Comparison of ENCODE assay signal across 20 cellular contexts in the genomic region with DNA sequence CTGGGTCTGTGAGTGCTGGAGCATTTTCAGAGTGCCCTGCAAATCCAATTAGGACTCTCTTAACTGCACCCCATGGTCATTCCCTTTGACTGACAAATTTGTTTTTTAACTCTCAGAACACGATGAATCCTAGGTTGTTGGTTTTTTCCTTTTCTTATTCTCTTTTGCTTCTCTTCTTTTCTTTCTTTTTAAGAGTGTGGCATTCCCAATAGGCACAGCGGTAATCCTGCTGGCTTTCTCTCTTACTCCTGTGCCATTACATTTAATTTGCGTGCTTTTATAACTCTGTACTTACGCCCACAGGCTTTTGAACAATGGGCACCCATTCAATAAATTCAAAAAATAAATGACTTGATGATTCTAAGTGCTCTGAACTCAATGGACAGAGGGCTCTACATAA.
"Had no signal": no experiment of that assay in that cellular context is flagged by ENCODE, and none has a peak within 500 bp of the region (broad histone marks: within the 10 kb centered on the region; RNA-seq: fewer than 3 reads in every experiment).

No MANE protein-coding gene starts in this region.

- H3K27me3 ChIP-seq: colonic mucosa, tibial nerve, vagina had no signal

- H3K4me3 ChIP-seq: colonic mucosa, mucosa of descending colon, tibial nerve, vagina had no signal

- H3K9me3 Mint-ChIP-seq: activated naive CD8-positive, alpha-beta T cell treated with anti-CD3 and anti-CD28 coated beads, Interleukin-2, amount 10 ng/mL, durations not matched to agents 7 days and 5 days; brain; naive thymus-derived CD4-positive, alpha-beta T cell had no signal

- H3K4me1 ChIP-seq: colonic mucosa, vagina had no signal

- DNase-seq: activated CD4-positive, alpha-beta T cell treated with anti-CD3 and anti-CD28 coated beads, Interleukin-2, amount 50 U/mL, for 1 hour; activated CD8-positive, alpha-beta memory T cell treated with anti-CD3 and anti-CD28 coated beads for 24 hours; activated naive CD4-positive, alpha-beta T cell; activated naive CD8-positive, alpha-beta T cell treated with anti-CD3 and anti-CD28 coated beads, Interleukin-2, amount 10 ng/mL, durations not matched to agents 7 days and 5 days; central memory CD4-positive, alpha-beta T cell; colonic mucosa; islet precursor cell; mammary epithelial cell; mucosa of descending colon; naive thymus-derived CD4-positive, alpha-beta T cell; nucleus accumbens; stimulated activated CD4-positive, alpha-beta T cell treated with anti-CD3 and anti-CD28 coated beads, Interleukin-15, amount 100 ng/mL, for 24 hours; stimulated activated CD4-positive, alpha-beta T cell treated with anti-CD3 and anti-CD28 coated beads, Interleukin-4, amount 100 ng/mL, for 1 hour; stimulated activated naive CD4-positive, alpha-beta T cell; substantia nigra had no signal

- H3K36me3 ChIP-seq: colonic mucosa, tibial nerve, vagina had no signal

- H3K9me3 ChIP-seq: colonic mucosa, mucosa of descending colon, tibial nerve, vagina had no signal

- H3K4me1 Mint-ChIP-seq: naive thymus-derived CD4-positive, alpha-beta T cell had no signal

- H3K27ac Mint-ChIP-seq: activated naive CD8-positive, alpha-beta T cell treated with anti-CD3 and anti-CD28 coated beads, Interleukin-2, amount 10 ng/mL, durations not matched to agents 7 days and 5 days; naive thymus-derived CD4-positive, alpha-beta T cell had no signal

- ATAC-seq: esophagus mucosa; left lobe of liver; mucosa of descending colon; naive thymus-derived CD4-positive, alpha-beta T cell had no signal

- H3K27ac ChIP-seq: colonic mucosa, tibial nerve, vagina had no signal

- H3K27me3 Mint-ChIP-seq: activated naive CD8-positive, alpha-beta T cell treated with anti-CD3 and anti-CD28 coated beads, Interleukin-2, amount 10 ng/mL, durations not matched to agents 7 days and 5 days; brain; naive thymus-derived CD4-positive, alpha-beta T cell had no signal

- H3K4me3 Mint-ChIP-seq: activated naive CD8-positive, alpha-beta T cell treated with anti-CD3 and anti-CD28 coated beads, Interleukin-2, amount 10 ng/mL, durations not matched to agents 7 days and 5 days; naive thymus-derived CD4-positive, alpha-beta T cell had no signal
